14 cellular contexts compared by ENCODE assay signal in genomic region chr12:104370989-104371870, GRCh38.
A peak's percentile ranks its signal among the peaks of the same experiment; 100 is the strongest.
DNase-seq lines count a peak whose midpoint lies in the region; ATAC-seq, FAIRE-seq and TF ChIP-seq lines count a peak whose summit lies in the region.
"Had no signal": no experiment of that assay in that cellular context is flagged by ENCODE, and none has a peak within 500 bp of the region (broad histone marks: within the 10 kb centered on the region; RNA-seq: fewer than 3 reads in every experiment).

No MANE protein-coding gene starts in this region.

- H3K27me3 Mint-ChIP-seq in HFFc6 (ENCODE audit: insufficient read depth): no peaks in the 10 kb centered on the region
- no peaks in the 10 kb centered on the region for H3K27me3 Mint-ChIP-seq in activated T-helper 17 cell treated with anti-CD3 and anti-CD28 coated beads, Interleukin-2, amount 50 U/mL, for 72 hours
- peaks cover 5% of the 10 kb centered on the region for H3K27me3 Mint-ChIP-seq in activated naive CD4-positive, alpha-beta T cell treated with anti-CD3 and anti-CD28 coated beads, Interleukin-2, amount 10 ng/mL, durations not matched to agents 7 days and 5 days
- H3K27me3 Mint-ChIP-seq: activated naive CD8-positive, alpha-beta T cell; stimulated activated naive CD8-positive, alpha-beta T cell treated with anti-CD3 and anti-CD28 coated beads, Interleukin-15, Interleukin-2, amounts not matched to agents 100 ng/mL and 50 ng/mL, for 24 hours had no signal

- peaks cover 23% of the 10 kb centered on the region for H3K36me3 Mint-ChIP-seq in HFFc6 (ENCODE audit: low read depth)
- H3K36me3 Mint-ChIP-seq in activated T-helper 17 cell treated with anti-CD3 and anti-CD28 coated beads, Interleukin-2, amount 50 U/mL, for 72 hours (ENCODE audit: low read depth): no peaks in the 10 kb centered on the region
- H3K36me3 Mint-ChIP-seq in activated naive CD4-positive, alpha-beta T cell treated with anti-CD3 and anti-CD28 coated beads, Interleukin-2, amount 10 ng/mL, durations not matched to agents 7 days and 5 days: no peaks in the 10 kb centered on the region

- no peaks in the 10 kb centered on the region for H3K36me3 ChIP-seq in iPS DF 6.9 (ENCODE audit: control insufficient read depth, insufficient read depth, low read length)

- TF ChIP-seq CTCF in A549 (IDR thresholded peaks at IDR 0.05) (no peak), HFFc6 (IDR thresholded peaks at IDR 0.05) (no peak), coronary artery (IDR thresholded peaks at IDR 0.05) (no peak)

- no peaks in the 10 kb centered on the region for H3K27me3 ChIP-seq in iPS DF 6.9 (ENCODE audit: control insufficient read depth, insufficient read depth, low read length)

- H3K4me3 Mint-ChIP-seq in HFFc6: peak overlapping the region; percentile 49
- H3K4me3 Mint-ChIP-seq in activated T-helper 17 cell treated with anti-CD3 and anti-CD28 coated beads, Interleukin-2, amount 50 U/mL, for 72 hours: no peak overlapping the region
- H3K4me3 Mint-ChIP-seq in activated naive CD4-positive, alpha-beta T cell treated with anti-CD3 and anti-CD28 coated beads, Interleukin-2, amount 10 ng/mL, durations not matched to agents 7 days and 5 days: no peak overlapping the region
- H3K4me3 Mint-ChIP-seq: activated naive CD8-positive, alpha-beta T cell; stimulated activated naive CD8-positive, alpha-beta T cell treated with anti-CD3 and anti-CD28 coated beads, Interleukin-15, Interleukin-2, amounts not matched to agents 100 ng/mL and 50 ng/mL, for 24 hours had no signal

- H3K4me1 Mint-ChIP-seq in HFFc6 (ENCODE audit: low read depth): peaks cover 26% of the 10 kb centered on the region
- peaks cover 6% of the 10 kb centered on the region for H3K4me1 Mint-ChIP-seq in activated T-helper 17 cell treated with anti-CD3 and anti-CD28 coated beads, Interleukin-2, amount 50 U/mL, for 72 hours
- H3K4me1 Mint-ChIP-seq in activated naive CD4-positive, alpha-beta T cell treated with anti-CD3 and anti-CD28 coated beads, Interleukin-2, amount 10 ng/mL, durations not matched to agents 7 days and 5 days: peaks cover 12% of the 10 kb centered on the region

- TF ChIP-seq RAD21 in A549 (conservative IDR thresholded peaks at IDR 0.05 in 1 of 2, IDR thresholded peaks at IDR 0.05 in 1 of 2): no peak

- 11% methylated on average over 16 of the region's 16 CpGs for WGBS in A549 (ENCODE audit: missing lambda C conversion rate)
- no CpG with 5 or more reads among the region's 16 CpGs for WGBS in iPS DF 6.9 (ENCODE audit: insufficient coverage, insufficient read length)

- CTCF ChIA-PET in A549 (lab: Yijun Ruan, JAX): interaction anchor here (1.0 to 1.2 kb wide), 2 partner anchors 10 to 11 kb away, joined by 4 to 5 read pairs; no protein-coding TSS in a partner anchor
- CTCF ChIA-PET in activated naive CD4-positive, alpha-beta T cell treated with anti-CD3 and anti-CD28 coated beads, Interleukin-2, amount 10 ng/mL, durations not matched to agents 7 days and 5 days (lab: Charles Lee): interaction anchor here (2.9 kb wide), 1 partner anchor 11 kb away, joined by 17 read pairs; no protein-coding TSS in a partner anchor

- H3K9me3 Mint-ChIP-seq in HFFc6: peaks cover 21% of the 10 kb centered on the region
- no peaks in the 10 kb centered on the region for H3K9me3 Mint-ChIP-seq in activated T-helper 17 cell treated with anti-CD3 and anti-CD28 coated beads, Interleukin-2, amount 50 U/mL, for 72 hours
- peaks cover 3% of the 10 kb centered on the region for H3K9me3 Mint-ChIP-seq in activated naive CD4-positive, alpha-beta T cell treated with anti-CD3 and anti-CD28 coated beads, Interleukin-2, amount 10 ng/mL, durations not matched to agents 7 days and 5 days

- H3K4me1 ChIP-seq in A549 (peaks cover 27% of the 10 kb centered on the region), iPS DF 6.9 (ENCODE audit: control insufficient read depth, insufficient read depth, low read length) (0 out of 2 replicates have a peak, but pooled peaks cover 6% of the 10 kb centered on the region)

- H3K27ac ChIP-seq in A549 (peak overlapping the region; percentile 64 to 87), iPS DF 6.9 (ENCODE audit: low read length) (no peak overlapping the region), coronary artery (no peak overlapping the region)
- H3K27ac ChIP-seq: C4-2B had no signal

- ATAC-seq in A549: peak; percentile 77 to 83
- no peak for ATAC-seq in activated T-helper 17 cell treated with anti-CD3 and anti-CD28 coated beads, Interleukin-2, amount 50 U/mL, for 72 hours (replicated peaks)
- no peak for ATAC-seq in HG02970 (IDR thresholded peaks at IDR 0.05; ENCODE audit: low FRiP score, unreplicated experiment)

- no peak overlapping the region for H3K4me3 ChIP-seq in A549
- no peak overlapping the region for H3K4me3 ChIP-seq in iPS DF 6.9 (ENCODE audit: low read length)
- no peak overlapping the region for H3K4me3 ChIP-seq in coronary artery

- TF ChIP-seq EP300 in A549 (IDR thresholded peaks at IDR 0.05): peak; percentile 25 to 79; a peak in 3 of 5 replicates

- peak overlapping the region; percentile 47; the same call in 1 of the 2 replicates for H3K27ac Mint-ChIP-seq in HFFc6
- H3K27ac Mint-ChIP-seq in activated T-helper 17 cell treated with anti-CD3 and anti-CD28 coated beads, Interleukin-2, amount 50 U/mL, for 72 hours: peak overlapping the region; percentile 20
- H3K27ac Mint-ChIP-seq in activated naive CD4-positive, alpha-beta T cell treated with anti-CD3 and anti-CD28 coated beads, Interleukin-2, amount 10 ng/mL, durations not matched to agents 7 days and 5 days: no peak overlapping the region
- H3K27ac Mint-ChIP-seq: activated naive CD8-positive, alpha-beta T cell; stimulated activated naive CD8-positive, alpha-beta T cell treated with anti-CD3 and anti-CD28 coated beads, Interleukin-15, Interleukin-2, amounts not matched to agents 100 ng/mL and 50 ng/mL, for 24 hours had no signal

- H3K9me3 ChIP-seq in A549: peaks cover 21% of the 10 kb centered on the region
- H3K9me3 ChIP-seq in iPS DF 6.9 (ENCODE audit: control insufficient read depth, insufficient read depth, low read length): no peaks in the 10 kb centered on the region

- POLR2A ChIA-PET in A549 (lab: Yijun Ruan, JAX): no interaction called here

- FAIRE-seq in A549 (lab: Jason Lieb, UNC): peak; percentile 84
- FAIRE-seq: GM12891 had no signal

- DNase-seq in A549 (ENCODE audit: low read depth in 1 of 2, low spot score in 1 of 2) (peak; percentile 86 to 94), HFFc6 (peak; percentile 47), iPS DF 6.9 (ENCODE audit: low read depth, low spot score) (peak; percentile 66), coronary artery (ENCODE audit: low spot score) (no peak)
- DNase-seq in activated naive CD4-positive, alpha-beta T cell treated with anti-CD3 and anti-CD28 coated beads, Interleukin-2, amount 10 ng/mL, durations not matched to agents 7 days and 5 days: no peak
- DNase-seq in activated effector memory CD4-positive, alpha-beta T cell treated with anti-CD3 and anti-CD28 coated beads, Interleukin-2, amount 50 U/mL, for 16 hours: no peak
- DNase-seq: activated CD4-positive, CD25-positive, alpha-beta regulatory T cell treated with anti-CD3 and anti-CD28 coated beads, Interleukin-2, amount 50 U/mL, for 72 hours; NCI-H1436 treated with DMSO at 0.1 percent for 48 hours had no signal

- peak overlapping the region; percentile 60 for H3K4me2 ChIP-seq in A549

- TF ChIP-seq POLR2A in A549 (IDR thresholded peaks at IDR 0.05; ENCODE audit: low read length): no peak

TF ChIP-seq in A549, 52 proteins besides CTCF, POLR2A, EP300 and RAD21 (continues in another document):
- TF ChIP-seq POLR2AphosphoS2 (conservative IDR thresholded peaks at IDR 0.05; ENCODE audit: low read length): no peak
- peak; percentile 71; the same call in 1 of the 2 replicates for TF ChIP-seq HOXB13 (CRISPR knock-in tag; IDR thresholded peaks at IDR 0.05; ENCODE audit: low read depth)
- TF ChIP-seq MAZ (IDR thresholded peaks at IDR 0.05; ENCODE audit: borderline replicate concordance, low read depth, low read length): no peak
- TF ChIP-seq RNF2 (IDR thresholded peaks at IDR 0.05; ENCODE audit: borderline replicate concordance, low read depth): no peak
- peak; percentile 90 for TF ChIP-seq ESRRA (IDR thresholded peaks at IDR 0.05; ENCODE audit: borderline replicate concordance, low read length)
- peak; percentile 28; the same call in 1 of the 2 replicates for TF ChIP-seq FOSL2 (IDR thresholded peaks at IDR 0.05)
- TF ChIP-seq FOSL2 (CRISPR knock-in tag; IDR thresholded peaks at IDR 0.05): peak; percentile 93
- TF ChIP-seq JUNB (IDR thresholded peaks at IDR 0.05): peak; percentile 15; the same call in 1 of the 2 replicates
- peak; percentile 92 for TF ChIP-seq ZFP36 (IDR thresholded peaks at IDR 0.05; ENCODE audit: borderline replicate concordance, partially characterized antibody)
- TF ChIP-seq CBX8 (IDR thresholded peaks at IDR 0.05): no peak
- TF ChIP-seq FOSB (CRISPR knock-in tag; IDR thresholded peaks at IDR 0.05): no peak
- TF ChIP-seq ZNF302 (CRISPR knock-in tag; IDR thresholded peaks at IDR 0.05): peak; percentile 74
- no peak for TF ChIP-seq BHLHE40 (IDR thresholded peaks at IDR 0.05; ENCODE audit: low read depth, low read length)
- TF ChIP-seq HOXA7 (CRISPR knock-in tag; IDR thresholded peaks at IDR 0.05): peak; percentile 37; the same call in 1 of the 2 replicates
- TF ChIP-seq JUN (IDR thresholded peaks at IDR 0.05): peak; percentile 42 to 85; a peak in 2 of 5 replicates
- 0 out of 2 replicates have a peak, but pooled peaks have one; percentile 21 for TF ChIP-seq FOXS1 (CRISPR knock-in tag; IDR thresholded peaks at IDR 0.05)
- TF ChIP-seq, protein P1, sequence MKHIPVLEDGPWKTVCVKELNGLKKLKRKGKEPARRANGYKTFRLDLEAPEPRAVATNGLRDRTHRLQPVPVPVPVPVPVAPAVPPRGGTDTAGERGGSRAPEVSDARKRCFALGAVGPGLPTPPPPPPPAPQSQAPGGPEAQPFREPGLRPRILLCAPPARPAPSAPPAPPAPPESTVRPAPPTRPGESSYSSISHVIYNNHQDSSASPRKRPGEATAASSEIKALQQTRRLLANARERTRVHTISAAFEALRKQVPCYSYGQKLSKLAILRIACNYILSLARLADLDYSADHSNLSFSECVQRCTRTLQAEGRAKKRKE (CRISPR knock-in tag; IDR thresholded peaks at IDR 0.05; ENCODE audit: low read depth): 0 out of 2 replicates have a peak, but pooled peaks have one; percentile 45
- peak; percentile 77 for TF ChIP-seq EHF (CRISPR knock-in tag; IDR thresholded peaks at IDR 0.05)
- no peak for TF ChIP-seq NR3C1 (IDR thresholded peaks at IDR 0.05)
- peak; percentile 99 for TF ChIP-seq ZSCAN20 (CRISPR knock-in tag; IDR thresholded peaks at IDR 0.05)
- no peak; a peak in 1 of 4 replicates for TF ChIP-seq CEBPB (IDR thresholded peaks at IDR 0.05)

Comparison
In these comparisons a context has a peak if more than half of its experiments do, and no peak if none do; other contexts are left out.
1. ATAC-seq: peak in A549 (2 of 2); none in activated T-helper 17 cell treated with anti-CD3 and anti-CD28 coated beads, Interleukin-2, amount 50 U/mL, for 72 hours (single experiment) and HG02970 (single experiment).
2. DNase-seq: peak in A549 (2 of 2), HFFc6 (single experiment) and iPS DF 6.9 (single experiment); none in activated naive CD4-positive, alpha-beta T cell treated with anti-CD3 and anti-CD28 coated beads, Interleukin-2, amount 10 ng/mL, durations not matched to agents 7 days and 5 days (single experiment), coronary artery (single experiment) and activated effector memory CD4-positive, alpha-beta T cell treated with anti-CD3 and anti-CD28 coated beads, Interleukin-2, amount 50 U/mL, for 16 hours (single experiment).
3. H3K27ac ChIP-seq: peak in A549 (2 of 2); none in iPS DF 6.9 (single experiment) and coronary artery (0 of 2).